ENCODE assay signal across 2 cellular contexts in genomic region chr9:33148367-33149019, GRCh38.
TF ChIP-seq lines count a peak whose summit lies in the region.

No MANE protein-coding gene starts in this region.

TF ChIP-seq in A549, 52 proteins besides CTCF, POLR2A, EP300 and RAD21 (continued from another document):
- TF ChIP-seq MAX (IDR thresholded peaks at IDR 0.05) (no peak), KDM5A (IDR thresholded peaks at IDR 0.05) (no peak), ESRRA (IDR thresholded peaks at IDR 0.05; ENCODE audit: borderline replicate concordance, low read length) (no peak)

TF ChIP-seq in GM12878, 131 proteins besides CTCF, POLR2A, EP300 and RAD21 (continued from another document):
- TF ChIP-seq, protein P1, sequence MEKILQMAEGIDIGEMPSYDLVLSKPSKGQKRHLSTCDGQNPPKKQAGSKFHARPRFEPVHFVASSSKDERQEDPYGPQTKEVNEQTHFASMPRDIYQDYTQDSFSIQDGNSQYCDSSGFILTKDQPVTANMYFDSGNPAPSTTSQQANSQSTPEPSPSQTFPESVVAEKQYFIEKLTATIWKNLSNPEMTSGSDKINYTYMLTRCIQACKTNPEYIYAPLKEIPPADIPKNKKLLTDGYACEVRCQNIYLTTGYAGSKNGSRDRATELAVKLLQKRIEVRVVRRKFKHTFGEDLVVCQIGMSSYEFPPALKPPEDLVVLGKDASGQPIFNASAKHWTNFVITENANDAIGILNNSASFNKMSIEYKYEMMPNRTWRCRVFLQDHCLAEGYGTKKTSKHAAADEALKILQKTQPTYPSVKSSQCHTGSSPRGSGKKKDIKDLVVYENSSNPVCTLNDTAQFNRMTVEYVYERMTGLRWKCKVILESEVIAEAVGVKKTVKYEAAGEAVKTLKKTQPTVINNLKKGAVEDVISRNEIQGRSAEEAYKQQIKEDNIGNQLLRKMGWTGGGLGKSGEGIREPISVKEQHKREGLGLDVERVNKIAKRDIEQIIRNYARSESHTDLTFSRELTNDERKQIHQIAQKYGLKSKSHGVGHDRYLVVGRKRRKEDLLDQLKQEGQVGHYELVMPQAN (conservative IDR thresholded peaks at IDR 0.05), result no peak
